In genomic region chr13:41428155-41428554, GRCh38 we compare ENCODE assay signal across 9 cellular contexts. TPM values are rescaled to one million over a fixed set of nuclear protein-coding genes. Genes with fewer than 3 reads are reported as not detected.
DNase-seq lines count a peak whose midpoint lies in the region; ATAC-seq and TF ChIP-seq lines count a peak whose summit lies in the region.
"Had no signal": no experiment of that assay in that cellular context is flagged by ENCODE, and none has a peak within 500 bp of the region (broad histone marks: within the 10 kb centered on the region; RNA-seq: fewer than 3 reads in every experiment).

No MANE protein-coding gene starts in this region.

- 25 to 38% methylated on average over 7 to 32 of the region's 32 CpGs for WGBS in endodermal cell (ENCODE audit: insufficient coverage in 1 of 2, insufficient read length in 1 of 2), 2 experiments

- H3K27ac Mint-ChIP-seq in CD14-positive monocyte (no peak overlapping the region), endodermal cell (no peak overlapping the region)
- H3K27ac Mint-ChIP-seq in activated CD4-positive, alpha-beta T cell treated with anti-CD3 and anti-CD28 coated beads, Interleukin-2, amount 10 ng/mL, durations not matched to agents 24 days and 14 days = no peak overlapping the region

- H3K4me3 Mint-ChIP-seq in CD14-positive monocyte (peak overlapping the region; percentile 47 to 58), endodermal cell (peak overlapping the region; percentile 32)
- no peak overlapping the region for H3K4me3 Mint-ChIP-seq in activated CD4-positive, alpha-beta T cell treated with anti-CD3 and anti-CD28 coated beads, Interleukin-2, amount 10 ng/mL, durations not matched to agents 24 days and 14 days

- H3K9me3 ChIP-seq in endodermal cell (ENCODE audit: control insufficient read depth, low read length) = no peaks in the 10 kb centered on the region
- no peaks in the 10 kb centered on the region for H3K9me3 ChIP-seq in WERI-Rb-1 (ENCODE audit: severe bottlenecking)

- H3K9me3 Mint-ChIP-seq in CD14-positive monocyte (peaks cover 2 to 32% (median 16%) of the 10 kb centered on the region in 7 donors), endodermal cell (no peaks in the 10 kb centered on the region)
- no peaks in the 10 kb centered on the region for H3K9me3 Mint-ChIP-seq in activated CD4-positive, alpha-beta T cell treated with anti-CD3 and anti-CD28 coated beads, Interleukin-2, amount 10 ng/mL, durations not matched to agents 24 days and 14 days

- DNase-seq in CD14-positive monocyte (ENCODE audit: low spot score) (no peak), endodermal cell (peak; percentile 63), posterior cingulate gyrus (peak in 8 of 10 donors; percentile 21 to 93 (median 61)), left colon (no peak), NCI-H1694 (lab: John Stamatoyannopoulos, UW) (no peak), WERI-Rb-1 (no peak), DMS114 treated with DMSO at 0.1 percent for 48 hours (lab: John Stamatoyannopoulos, UW; ENCODE audit: unreplicated experiment) (no peak)
- DNase-seq in activated CD4-positive, alpha-beta T cell treated with anti-CD3 and anti-CD28 coated beads, Interleukin-2, amount 10 ng/mL, durations not matched to agents 24 days and 14 days = peak; percentile 77
- DNase-seq: NCI-H524 treated with DMSO at 0.1 percent for 48 hours had no signal

- H3K4me1 Mint-ChIP-seq in CD14-positive monocyte (peaks cover 7% of the 10 kb centered on the region), endodermal cell (peaks cover 9% of the 10 kb centered on the region)
- H3K4me1 Mint-ChIP-seq in activated CD4-positive, alpha-beta T cell treated with anti-CD3 and anti-CD28 coated beads, Interleukin-2, amount 10 ng/mL, durations not matched to agents 24 days and 14 days = peaks cover 4% of the 10 kb centered on the region

- no peak for ATAC-seq in left colon

- H3K4me1 ChIP-seq in endodermal cell (ENCODE audit: control insufficient read depth, insufficient read depth, low read length) = no peaks in the 10 kb centered on the region

- intact Hi-C loops in CD14-positive monocyte (cut with micrococcal nuclease) = no loop called here
- intact Hi-C loops in activated CD4-positive, alpha-beta T cell treated with anti-CD3 and anti-CD28 coated beads, Interleukin-2, amount 10 ng/mL, durations not matched to agents 24 days and 14 days (cut with micrococcal nuclease) = no loop called here
- intact Hi-C loops in posterior cingulate gyrus (cut with DNase I) = loop anchor here (5.0 kb wide), 1 partner anchor 224 kb away; no protein-coding TSS in a partner anchor
- intact Hi-C loops in left colon (cut with DNase I, micrococcal nuclease) = no loop called here

- H3K4me3 ChIP-seq in endodermal cell (ENCODE audit: low read length) (peak overlapping the region; percentile 23), WERI-Rb-1 (ENCODE audit: low read depth, low read length) (no peak overlapping the region)

- no peaks in the 10 kb centered on the region for H3K36me3 Mint-ChIP-seq in CD14-positive monocyte
- H3K36me3 Mint-ChIP-seq in activated CD4-positive, alpha-beta T cell treated with anti-CD3 and anti-CD28 coated beads, Interleukin-2, amount 10 ng/mL, durations not matched to agents 24 days and 14 days (ENCODE audit: low read depth) = no peaks in the 10 kb centered on the region
- H3K36me3 Mint-ChIP-seq in endodermal cell (ENCODE audit: low read depth) = no peaks in the 10 kb centered on the region

- H3K27me3 ChIP-seq in endodermal cell (ENCODE audit: control insufficient read depth, insufficient read depth, low read length, poor library complexity, severe bottlenecking) = peaks cover 25% of the 10 kb centered on the region
- H3K27me3 ChIP-seq in WERI-Rb-1 (ENCODE audit: insufficient read depth, low read depth, severe bottlenecking) = no peaks in the 10 kb centered on the region

- H3K9ac ChIP-seq in endodermal cell (ENCODE audit: extremely low read depth, low read length, poor library complexity, severe bottlenecking) = no peak overlapping the region

- H3K27ac ChIP-seq in endodermal cell (ENCODE audit: low read depth, low read length) = no peak overlapping the region
- H3K27ac ChIP-seq in WERI-Rb-1 = no peak overlapping the region

- peak; percentile 28 for TF ChIP-seq CTCF in CD14-positive monocyte (IDR thresholded peaks at IDR 0.05)
- TF ChIP-seq CTCF in endodermal cell (conservative IDR thresholded peaks at IDR 0.05) = peak; percentile 75
- TF ChIP-seq CTCF in WERI-Rb-1 (IDR thresholded peaks at IDR 0.05; ENCODE audit: low read depth, low read length) = no peak

- peaks cover 0 to 11% (median 10%) of the 10 kb centered on the region in 3 donors for H3K27me3 Mint-ChIP-seq in CD14-positive monocyte (ENCODE audit: low read depth in 3 of 3)
- H3K27me3 Mint-ChIP-seq in activated CD4-positive, alpha-beta T cell treated with anti-CD3 and anti-CD28 coated beads, Interleukin-2, amount 10 ng/mL, durations not matched to agents 24 days and 14 days = peaks cover 2% of the 10 kb centered on the region
- peaks cover 24% of the 10 kb centered on the region for H3K27me3 Mint-ChIP-seq in endodermal cell (ENCODE audit: insufficient read depth)

- no peaks in the 10 kb centered on the region for H3K36me3 ChIP-seq in endodermal cell (ENCODE audit: control insufficient read depth, insufficient read depth, low read length)
- H3K36me3 ChIP-seq in WERI-Rb-1 = no peaks in the 10 kb centered on the region

RNA-seq across cellular contexts. Expression of gene RGCC, which starts 29.2 kb away (rescaled TPM):
- 10 to 100 TPM in 1 of 2 donors, 1 to 10 TPM in 1; 4.3 to 26.0 TPM for polyA plus RNA-seq in CD14-positive monocyte
- 113 and 117 TPM in 2 replicates for total RNA-seq in activated CD4-positive, alpha-beta T cell treated with anti-CD3 and anti-CD28 coated beads, Interleukin-2, amount 10 ng/mL, durations not matched to agents 24 days and 14 days
- total RNA-seq in endodermal cell = 1 to 10 TPM; 5.4 TPM
- polyA plus RNA-seq in endodermal cell (2013, experiment 1 of 2) = 14.1 TPM
- polyA plus RNA-seq in endodermal cell (2013, experiment 2 of 2) = 13.2 TPM
- 1 to 10 TPM; 5.7 to 6.4 TPM for total RNA-seq in left colon

Comparison
In these comparisons a context has a peak if more than half of its experiments do, and no peak if none do; other contexts are left out.
1. DNase-seq: peak in activated CD4-positive, alpha-beta T cell treated with anti-CD3 and anti-CD28 coated beads, Interleukin-2, amount 10 ng/mL, durations not matched to agents 24 days and 14 days (single experiment), endodermal cell (single experiment) and posterior cingulate gyrus (8 of 10); none in CD14-positive monocyte (single experiment), left colon (0 of 2), NCI-H1694 (single experiment), WERI-Rb-1 (single experiment) and DMS114 treated with DMSO at 0.1 percent for 48 hours (single experiment).
2. RNA of gene RGCC, which starts 29.2 kb away (total RNA-seq): 113 to 117 TPM in activated CD4-positive, alpha-beta T cell treated with anti-CD3 and anti-CD28 coated beads, Interleukin-2, amount 10 ng/mL, durations not matched to agents 24 days and 14 days; 5.7 to 6.4 TPM in left colon and 5.4 TPM in endodermal cell; every median in the first group is over 10 times any median in the second.